ENCODE assay signal across 18 cellular contexts in genomic region chr10:60397792-60398191, GRCh38. TPM values are rescaled to one million over a fixed set of nuclear protein-coding genes. Genes with fewer than 3 reads are reported as not detected.
DNase-seq lines count a peak whose midpoint lies in the region; ATAC-seq, FAIRE-seq and TF ChIP-seq lines count a peak whose summit lies in the region.
"Had no signal": no experiment of that assay in that cellular context is flagged by ENCODE, and none has a peak within 500 bp of the region (broad histone marks: within the 10 kb centered on the region; RNA-seq: fewer than 3 reads in every experiment).

No MANE protein-coding gene starts in this region.

- no peaks in the 10 kb centered on the region for H3K27me3 ChIP-seq in SK-N-SH (ENCODE audit: insufficient read depth)
- H3K27me3 ChIP-seq in suprapubic skin, result no peaks in the 10 kb centered on the region

- no peaks in the 10 kb centered on the region for H4K20me1 ChIP-seq in SK-N-SH (ENCODE audit: insufficient read depth)

- no peak for ATAC-seq in HG03432 (IDR thresholded peaks at IDR 0.05; ENCODE audit: unreplicated experiment)
- ATAC-seq: HepG2 had no signal

- H3K79me2 ChIP-seq in SK-N-SH (ENCODE audit: insufficient read depth), result no peaks in the 10 kb centered on the region

- H3K9ac ChIP-seq in SK-N-SH, result no peak overlapping the region
- H3K9ac ChIP-seq: KMS-11 had no signal

- POLR2A ChIA-PET in SK-N-SH (lab: Yijun Ruan, JAX), result no interaction called here

- peaks cover 9 to 19% of the 10 kb centered on the region in 2 experiments for H3K4me1 ChIP-seq in SK-N-SH (ENCODE audit: control insufficient read depth in 1 of 2, insufficient read depth in 2 of 2, low read depth in 1 of 2, low read length in 1 of 2)
- peaks cover 9% of the 10 kb centered on the region for H3K4me1 ChIP-seq in suprapubic skin

- TF ChIP-seq RAD21 in SK-N-SH (IDR thresholded peaks at IDR 0.05; ENCODE audit: low read length), result no peak

- CTCF ChIA-PET in SK-N-SH (lab: Yijun Ruan, JAX), result no interaction called here

- FAIRE-seq in H54 (lab: Jason Lieb, UNC), result peak; percentile 30
- FAIRE-seq: G401.6, HepG2 had no signal

- H2AFZ ChIP-seq in SK-N-SH (ENCODE audit: low read depth), result no peak overlapping the region; the same call in 1 of the 2 replicates

- TF ChIP-seq EP300 in SK-N-SH (IDR thresholded peaks at IDR 0.05; ENCODE audit: borderline replicate concordance in 1 of 2, low read depth in 1 of 2, low read length in 1 of 2) (peak in 1 of 2 experiments; percentile 40; a peak in 1 of 4 replicates), suprapubic skin (IDR thresholded peaks at IDR 0.05) (no peak)

- no peak overlapping the region for H3K4me3 ChIP-seq in SK-N-SH (ENCODE audit: low read depth in 2 of 2, low read length in 1 of 2)
- no peak overlapping the region for H3K4me3 ChIP-seq in fibroblast of villous mesenchyme (ENCODE audit: low read depth, low read length)
- H3K4me3 ChIP-seq in suprapubic skin, result no peak overlapping the region

- no peak for TF ChIP-seq CTCF in SK-N-SH (IDR thresholded peaks at IDR 0.05)
- TF ChIP-seq CTCF in fibroblast of villous mesenchyme (IDR thresholded peaks at IDR 0.05; ENCODE audit: insufficient read depth, low read depth, low read length), result no peak
- TF ChIP-seq CTCF in suprapubic skin (IDR thresholded peaks at IDR 0.05), result no peak

- peak overlapping the region; percentile 59; the same call in 1 of the 2 replicates for H3K4me2 ChIP-seq in SK-N-SH
- H3K4me2 ChIP-seq: KMS-11 had no signal

- H3K36me3 ChIP-seq in SK-N-SH (replicated peaks in 1 of 2; ENCODE audit: control insufficient read depth in 1 of 2, insufficient read depth in 2 of 2, low read length in 1 of 2) (no peaks in the 10 kb centered on the region), suprapubic skin (no peaks in the 10 kb centered on the region)

- H3K27ac ChIP-seq in SK-N-SH (ENCODE audit: low read depth in 2 of 2, low read length in 1 of 2) (peak overlapping the region in 1 of 2 experiments; percentile 53; a peak in 2 of 4 replicates), suprapubic skin (no peak overlapping the region)
- H3K27ac ChIP-seq: KMS-11, RWPE1 had no signal

- TF ChIP-seq POLR2A in H54 (IDR thresholded peaks at IDR 0.05; ENCODE audit: low read depth, low read length) (no peak), suprapubic skin (IDR thresholded peaks at IDR 0.05) (no peak)

- H3K9me3 ChIP-seq in SK-N-SH (0 out of 2 replicates have a peak, but pooled peaks cover 8% of the 10 kb centered on the region), suprapubic skin (no peaks in the 10 kb centered on the region)

- DNase-seq in H54 (ENCODE audit: insufficient read length, low spot score) (no peak), SK-N-SH (no peak), fibroblast of villous mesenchyme (ENCODE audit: low read depth) (peak; percentile 29), suprapubic skin (ENCODE audit: low spot score in 2 of 2) (no peak), NCI-H2081 treated with DMSO at 0.1 percent for 48 hours (lab: John Stamatoyannopoulos, UW) (no peak), SKM-1 (lab: John Stamatoyannopoulos, UW; ENCODE audit: unreplicated experiment) (no peak)
- DNase-seq: DMS79 treated with DMSO at 0.1 percent for 48 hours, HCEC 1CT, NCI-H1417, NCI-H187 treated with DMSO at 0.1 percent for 48 hours, NCI-H226, NCI-H524 had no signal

- 31% methylated on average over 2 of the region's 2 CpGs for WGBS in SK-N-SH (ENCODE audit: low lambda C conversion rate)
- WGBS in suprapubic skin, result 64% methylated on average over 2 of the region's 2 CpGs

- peaks cover 20% of the 10 kb centered on the region for H3F3A ChIP-seq in SK-N-SH (replicated peaks; ENCODE audit: insufficient read depth)

- no peaks in the 10 kb centered on the region for H3K9me2 ChIP-seq in SK-N-SH

TF ChIP-seq in SK-N-SH, 30 proteins besides CTCF, POLR2A, EP300 and RAD21:
- TF ChIP-seq FOSL2 (IDR thresholded peaks at IDR 0.05; ENCODE audit: borderline replicate concordance, low read depth) (peak; percentile 71), TEAD4 (IDR thresholded peaks at IDR 0.05; ENCODE audit: borderline replicate concordance, insufficient read depth) (peak; percentile 54; the same call in 1 of the 2 replicates), NRF1 (IDR thresholded peaks at IDR 0.05; ENCODE audit: low read depth, low read length) (no peak), NFIC (IDR thresholded peaks at IDR 0.05; ENCODE audit: borderline replicate concordance) (peak; percentile 12; the same call in 1 of the 2 replicates), RCOR1 (IDR thresholded peaks at IDR 0.05; ENCODE audit: low read length) (no peak), GATA2 (CRISPR knock-in tag; IDR thresholded peaks at IDR 0.05) (no peak), IRF3 (IDR thresholded peaks at IDR 0.05; ENCODE audit: low read depth, low read length) (no peak), MEF2A (IDR thresholded peaks at IDR 0.05; ENCODE audit: borderline replicate concordance, low read depth) (no peak), JUND (IDR thresholded peaks at IDR 0.05) (peak; percentile 64), USF1 (IDR thresholded peaks at IDR 0.05; ENCODE audit: borderline replicate concordance, low read depth) (no peak), RFX5 (IDR thresholded peaks at IDR 0.05; ENCODE audit: low read length) (no peak), PBX3 (IDR thresholded peaks at IDR 0.05) (peak; percentile 34; the same call in 1 of the 2 replicates), EZH2phosphoT487 (IDR thresholded peaks at IDR 0.05; ENCODE audit: borderline replicate concordance, low read depth) (no peak), GABPA (IDR thresholded peaks at IDR 0.05; ENCODE audit: low read depth) (no peak), TCF12 (IDR thresholded peaks at IDR 0.05) (peak; percentile 69)

RNA-seq across cellular contexts. Expression of gene ANK3, which starts 8.1 kb away (rescaled TPM):
- polyA plus RNA-seq in SK-N-SH (2012; rRNA removed), result 10.0 and 13.9 TPM in 2 replicates
- polyA plus RNA-seq in SK-N-SH (2012; cell fraction: cytosol; rRNA removed), result 11.8 and 14.5 TPM in 2 replicates
- polyA plus RNA-seq in SK-N-SH (2012; cell fraction: nucleus; rRNA removed), result 8.9 and 16.1 TPM in 2 replicates
- 1.3 and 5.8 TPM in 2 replicates for total RNA-seq in fibroblast of villous mesenchyme
- total RNA-seq in suprapubic skin, result 100 to 1,000 TPM in 2 of 4 donors, 10 to 100 TPM in 2; 89.1 to 191 (median 112) TPM
- total RNA-seq: HepG2 had no signal
- polyA plus RNA-seq: CD14-positive monocyte, HepG2 had no signal

Comparison
In these comparisons a context has a peak if more than half of its experiments do, and no peak if none do; other contexts are left out.
1. RNA of gene ANK3, which starts 8.1 kb away (total RNA-seq): 89.1 to 191 TPM in suprapubic skin; 1.3 to 5.8 TPM in fibroblast of villous mesenchyme; every median in the first group is over 10 times any median in the second.